Comparison of ENCODE assay signal across 8 cellular contexts in genomic region chr12:67647251-67647546, GRCh38. TPM values are rescaled to one million over a fixed set of nuclear protein-coding genes. Genes with fewer than 3 reads are reported as not detected.
A peak's percentile ranks its signal among the peaks of the same experiment; 100 is the strongest.
DNase-seq lines count a peak whose midpoint lies in the region; ATAC-seq, FAIRE-seq and TF ChIP-seq lines count a peak whose summit lies in the region.

No MANE protein-coding gene starts in this region.

- FAIRE-seq in keratinocyte (lab: Jason Lieb, UNC), result no peak

- H3K27me3 ChIP-seq in keratinocyte (ENCODE audit: control insufficient read depth, extremely low read depth, insufficient read depth, low read length), result no peaks in the 10 kb centered on the region
- H3K27me3 ChIP-seq in stomach smooth muscle (ENCODE audit: control insufficient read depth in 1 of 2, insufficient read depth in 2 of 2, low read length in 2 of 2), result no peaks in the 10 kb centered on the region

- H3K27ac ChIP-seq in keratinocyte (ENCODE audit: control insufficient read depth, insufficient read depth, low read length) (peak overlapping the region; percentile 69), stomach smooth muscle (ENCODE audit: low read length) (peak overlapping the region; percentile 18)

- peaks cover 23% of the 10 kb centered on the region for H3K4me1 ChIP-seq in keratinocyte (ENCODE audit: control insufficient read depth, extremely low read depth, insufficient read depth, low read length)
- H3K4me1 ChIP-seq in stomach smooth muscle (ENCODE audit: control insufficient read depth, insufficient read depth, low read length), result peaks cover 30% of the 10 kb centered on the region

- H3K36me3 ChIP-seq in keratinocyte (ENCODE audit: control insufficient read depth in 2 of 2, extremely low read depth in 1 of 2, insufficient read depth in 2 of 2, low read length in 2 of 2) (no peaks in the 10 kb centered on the region), stomach smooth muscle (ENCODE audit: control insufficient read depth in 2 of 2, insufficient read depth in 2 of 2, low read length in 2 of 2) (peaks cover 0 to 2% of the 10 kb centered on the region in 2 donors)

- no peak for DNase-seq in activated CD8-positive, alpha-beta memory T cell treated with anti-CD3 and anti-CD28 coated beads, Interleukin-2, amount 10 ng/mL, durations not matched to agents 7 days and 5 days
- no peak for DNase-seq in activated CD8-positive, alpha-beta memory T cell treated with anti-CD3 and anti-CD28 coated beads, Interleukin-2, amount 50 U/mL, for 4 hours
- DNase-seq in keratinocyte (ENCODE audit: low read depth, low spot score) (no peak), dermis blood vessel endothelial cell (no peak)

- no peaks in the 10 kb centered on the region for H3K9me3 Mint-ChIP-seq in activated CD8-positive, alpha-beta memory T cell treated with anti-CD3 and anti-CD28 coated beads, Interleukin-2, amount 10 ng/mL, durations not matched to agents 7 days and 5 days (ENCODE audit: low read depth)
- H3K9me3 Mint-ChIP-seq in activated naive CD8-positive, alpha-beta T cell (ENCODE audit: low read depth), result peaks cover 4% of the 10 kb centered on the region

- H3K4me1 Mint-ChIP-seq in activated CD8-positive, alpha-beta memory T cell treated with anti-CD3 and anti-CD28 coated beads, Interleukin-2, amount 10 ng/mL, durations not matched to agents 7 days and 5 days, result peaks cover 26% of the 10 kb centered on the region
- H3K4me1 Mint-ChIP-seq in activated naive CD8-positive, alpha-beta T cell (ENCODE audit: low read depth), result peaks cover 36% of the 10 kb centered on the region

- peak overlapping the region; percentile 81 for H3K4me2 ChIP-seq in keratinocyte (ENCODE audit: control insufficient read depth, extremely low read depth, insufficient read depth, low read depth, low read length)

- peak overlapping the region; percentile 74 for H2AFZ ChIP-seq in keratinocyte (ENCODE audit: control insufficient read depth, low read length)

- H4K20me1 ChIP-seq in keratinocyte (ENCODE audit: control insufficient read depth, extremely low read depth, insufficient read depth, low read length), result no peaks in the 10 kb centered on the region

- H3K9ac ChIP-seq in keratinocyte (ENCODE audit: control insufficient read depth, extremely low read depth, insufficient read depth, low read length) (peak overlapping the region; percentile 83), stomach smooth muscle (ENCODE audit: low read length in 2 of 2) (no peak overlapping the region)

- dilution Hi-C loops in keratinocyte (cut with MboI; ENCODE audit: extremely low pct_ligation_motif_present, low sequenced_read_pairs), result no loop called here

- peaks cover 30% of the 10 kb centered on the region for H3K79me2 ChIP-seq in keratinocyte (ENCODE audit: control insufficient read depth, insufficient read depth, low read length)

- H3K4me3 ChIP-seq in keratinocyte (ENCODE audit: control insufficient read depth in 2 of 3, extremely low read depth in 1 of 3, insufficient read depth in 2 of 3, low read depth in 1 of 3, low read length in 3 of 3) (no peak overlapping the region), stomach smooth muscle (ENCODE audit: low read length in 2 of 2) (peak overlapping the region; percentile 86 to 94)

- CTCF ChIA-PET in activated CD8-positive, alpha-beta memory T cell treated with anti-CD3 and anti-CD28 coated beads, Interleukin-2, amount 10 ng/mL, durations not matched to agents 7 days and 5 days (lab: Charles Lee), result interaction anchor here (1.5 to 2.4 kb wide), 2 partner anchors 17 to 291 kb away, joined by 5 to 8 read pairs; no protein-coding TSS in a partner anchor

- TF ChIP-seq CTCF in keratinocyte (optimal IDR thresholded peaks at IDR 0.05 in 1 of 3, IDR thresholded peaks at IDR 0.05 in 1 of 3, conservative IDR thresholded peaks at IDR 0.05 in 1 of 3; ENCODE audit: extremely low read depth in 1 of 3, insufficient read depth in 2 of 3, low read length in 3 of 3), result no peak

- peaks cover 3% of the 10 kb centered on the region for H3K9me1 ChIP-seq in keratinocyte (ENCODE audit: control insufficient read depth, extremely low read depth, insufficient read depth, low read length)

- H3K4me3 Mint-ChIP-seq in activated CD8-positive, alpha-beta memory T cell treated with anti-CD3 and anti-CD28 coated beads, Interleukin-2, amount 10 ng/mL, durations not matched to agents 7 days and 5 days, result peak overlapping the region; percentile 80
- peak overlapping the region; percentile 83 for H3K4me3 Mint-ChIP-seq in activated naive CD8-positive, alpha-beta T cell

- H3K9me3 ChIP-seq in keratinocyte (ENCODE audit: control insufficient read depth, low read depth, low read length), result no peaks in the 10 kb centered on the region
- no peaks in the 10 kb centered on the region for H3K9me3 ChIP-seq in stomach smooth muscle (ENCODE audit: control insufficient read depth in 2 of 2, low read length in 2 of 2)

- peaks cover 8% of the 10 kb centered on the region for H3K36me3 Mint-ChIP-seq in activated CD8-positive, alpha-beta memory T cell treated with anti-CD3 and anti-CD28 coated beads, Interleukin-2, amount 10 ng/mL, durations not matched to agents 7 days and 5 days
- peaks cover 2% of the 10 kb centered on the region for H3K36me3 Mint-ChIP-seq in activated naive CD8-positive, alpha-beta T cell

- H3K27ac Mint-ChIP-seq in activated CD8-positive, alpha-beta memory T cell treated with anti-CD3 and anti-CD28 coated beads, Interleukin-2, amount 10 ng/mL, durations not matched to agents 7 days and 5 days, result no peak overlapping the region
- H3K27ac Mint-ChIP-seq in activated naive CD8-positive, alpha-beta T cell, result peak overlapping the region; percentile 64

- ATAC-seq in activated CD8-positive, alpha-beta memory T cell treated with anti-CD3 and anti-CD28 coated beads, Interleukin-2, amount 10 ng/mL, durations not matched to agents 7 days and 5 days, result no peak
- ATAC-seq in HG02642 (IDR thresholded peaks at IDR 0.05; ENCODE audit: poor library complexity, unreplicated experiment), result no peak
- ATAC-seq in HG03565 (IDR thresholded peaks at IDR 0.05; ENCODE audit: unreplicated experiment), result no peak

- H3K27me3 Mint-ChIP-seq in activated CD8-positive, alpha-beta memory T cell treated with anti-CD3 and anti-CD28 coated beads, Interleukin-2, amount 10 ng/mL, durations not matched to agents 7 days and 5 days, result peaks cover 10% of the 10 kb centered on the region
- no peaks in the 10 kb centered on the region for H3K27me3 Mint-ChIP-seq in activated naive CD8-positive, alpha-beta T cell

RNA-seq across cellular contexts. Expression of gene DYRK2, which starts 1.3 kb away (rescaled TPM):
- total RNA-seq in activated CD8-positive, alpha-beta memory T cell treated with anti-CD3 and anti-CD28 coated beads, Interleukin-2, amount 10 ng/mL, durations not matched to agents 7 days and 5 days, result 10 to 100 TPM; 27.7 to 46.6 TPM
- 22.1 to 22.7 TPM (median 22.1 TPM) in 3 replicates for polyA plus RNA-seq in keratinocyte
- 8.7 TPM for polyA plus RNA-seq in keratinocyte (2011; ENCODE audit: low read depth)
- polyA plus RNA-seq in keratinocyte (2011; cell fraction: cytosol; rRNA removed), result 11.9 and 14.9 TPM in 2 replicates
- 24.2 and 25.2 TPM in 2 replicates for polyA plus RNA-seq in keratinocyte (2011; cell fraction: nucleus; rRNA removed)
- polyA plus RNA-seq in keratinocyte (2012; ENCODE audit: low replicate concordance), result 8.5 and 18.2 TPM in 2 replicates
- 37.4 to 53.0 TPM (median 43.3 TPM) in 3 replicates for polyA minus RNA-seq in keratinocyte
- polyA minus RNA-seq in keratinocyte (2011; cell fraction: cytosol; rRNA and poly(A)+ RNA removed), result 15.2 TPM
- polyA minus RNA-seq in keratinocyte (2011; cell fraction: nucleus; rRNA and poly(A)+ RNA removed), result 19.2 and 30.8 TPM in 2 replicates
- 11.3 and 12.8 TPM in 2 replicates for total RNA-seq in dermis blood vessel endothelial cell

Comparison
In these comparisons a context has a peak if more than half of its experiments do, and no peak if none do; other contexts are left out.
1. H3K4me3 ChIP-seq: peak in stomach smooth muscle (2 of 2); none in keratinocyte (0 of 3).